ENCODE assay signal across 8 cellular contexts in the genomic region with DNA sequence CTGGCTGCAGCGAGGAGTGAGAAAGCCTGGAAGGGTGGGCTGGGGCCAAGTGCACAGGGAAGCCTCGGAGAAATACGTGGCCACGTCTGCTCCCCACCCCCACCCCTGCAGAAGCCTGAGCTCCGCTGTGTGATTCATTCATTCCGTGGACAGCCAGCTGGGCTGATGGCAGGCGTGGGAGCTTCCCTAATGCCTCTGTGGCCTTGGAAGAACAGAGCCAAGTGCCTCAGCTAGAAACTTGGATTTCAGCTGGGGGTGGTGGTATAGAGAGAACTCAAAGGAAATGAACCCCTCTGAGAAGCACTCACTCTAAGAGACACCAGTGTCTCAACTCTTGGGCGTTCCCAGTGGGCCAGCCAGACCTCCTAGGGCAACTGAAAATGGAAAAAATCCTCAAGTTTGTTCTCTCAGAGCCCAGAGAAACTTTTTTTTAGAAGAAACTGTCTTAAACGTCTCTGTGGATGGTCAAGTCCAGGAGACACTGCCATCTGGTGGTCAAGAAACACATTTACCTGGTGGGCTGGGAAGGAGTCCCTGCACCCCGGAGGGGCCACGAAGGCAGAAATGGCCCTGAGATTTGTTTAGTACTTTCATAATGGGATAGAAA. TPM values are rescaled to one million over a fixed set of nuclear protein-coding genes. Genes with fewer than 3 reads are reported as not detected.
DNase-seq lines count a peak whose midpoint lies in the region; ATAC-seq and TF ChIP-seq lines count a peak whose summit lies in the region.

No MANE protein-coding gene starts in this region.

- peak; percentile 8 for DNase-seq in COLO668 (lab: John Stamatoyannopoulos, UW; ENCODE audit: unreplicated experiment)
- DNase-seq in RPMI8226, result peak; percentile 60
- peak; percentile 31 for DNase-seq in activated naive CD8-positive, alpha-beta T cell treated with anti-CD3 and anti-CD28 coated beads for 36 hours
- DNase-seq in glomerular visceral epithelial cell (ENCODE audit: extremely low spot score), result peak; percentile 91
- peak; percentile 80 for DNase-seq in osteoblast (ENCODE audit: insufficient read length, low spot score, missing footprints)
- no peak for DNase-seq in DMS153 (lab: John Stamatoyannopoulos, UW)

- ATAC-seq in GM19328 (IDR thresholded peaks at IDR 0.05; ENCODE audit: unreplicated experiment) (peak; percentile 50), HG03439 (IDR thresholded peaks at IDR 0.05; ENCODE audit: unreplicated experiment) (peak; percentile 64)

- peaks cover 8% of the 10 kb centered on the region for H3K36me3 ChIP-seq in osteoblast (ENCODE audit: insufficient read depth, low read length)

- peak overlapping the region; percentile 98 for H3K27ac ChIP-seq in osteoblast (ENCODE audit: low read depth, low read length)

- no peaks in the 10 kb centered on the region for H3K9me3 Mint-ChIP-seq in activated naive CD8-positive, alpha-beta T cell treated with anti-CD3 and anti-CD28 coated beads for 36 hours

- H3K4me1 ChIP-seq in osteoblast (ENCODE audit: insufficient read depth, low read length), result peaks cover 66% of the 10 kb centered on the region

- peak overlapping the region; percentile 81 for H3K4me2 ChIP-seq in osteoblast (ENCODE audit: insufficient read depth, low read length)

- no peak overlapping the region for H3K27ac Mint-ChIP-seq in activated naive CD8-positive, alpha-beta T cell treated with anti-CD3 and anti-CD28 coated beads for 36 hours

- TF ChIP-seq CTCF in osteoblast (IDR thresholded peaks at IDR 0.05; ENCODE audit: extremely low read depth, low read depth, low read length), result peak; percentile 95

- no peaks in the 10 kb centered on the region for H4K20me1 ChIP-seq in osteoblast (ENCODE audit: insufficient read depth, low read length)

- no peaks in the 10 kb centered on the region for H3K27me3 Mint-ChIP-seq in activated naive CD8-positive, alpha-beta T cell treated with anti-CD3 and anti-CD28 coated beads for 36 hours

- H3K27me3 ChIP-seq in osteoblast (ENCODE audit: insufficient read depth, low read length), result no peaks in the 10 kb centered on the region

- peaks cover 14% of the 10 kb centered on the region for H3K4me1 Mint-ChIP-seq in activated naive CD8-positive, alpha-beta T cell treated with anti-CD3 and anti-CD28 coated beads for 36 hours

- no peak overlapping the region for H2AFZ ChIP-seq in osteoblast (ENCODE audit: low read length)

- no peaks in the 10 kb centered on the region for H3K79me2 ChIP-seq in osteoblast (ENCODE audit: insufficient read depth, low read length)

- H3K4me3 ChIP-seq in osteoblast (ENCODE audit: insufficient read depth, low read length), result peak overlapping the region; percentile 49

- no peaks in the 10 kb centered on the region for H3K9me3 ChIP-seq in osteoblast (ENCODE audit: low read depth, low read length)

- peaks cover 13% of the 10 kb centered on the region for H3K36me3 Mint-ChIP-seq in activated naive CD8-positive, alpha-beta T cell treated with anti-CD3 and anti-CD28 coated beads for 36 hours

- H3K4me3 Mint-ChIP-seq in activated naive CD8-positive, alpha-beta T cell treated with anti-CD3 and anti-CD28 coated beads for 36 hours, result no peak overlapping the region

RNA-seq across cellular contexts. Expression of gene ATOX1, which starts 18.0 kb away (rescaled TPM):
- 10 to 100 TPM; 97.7 to 98.6 TPM for total RNA-seq in activated naive CD8-positive, alpha-beta T cell treated with anti-CD3 and anti-CD28 coated beads for 36 hours
- 52.8 and 54.2 TPM in 2 replicates for total RNA-seq in osteoblast

RNA-seq across cellular contexts. Expression of gene G3BP1, which starts 31.3 kb away (rescaled TPM):
- 100 to 1,000 TPM; 364 to 375 TPM for total RNA-seq in activated naive CD8-positive, alpha-beta T cell treated with anti-CD3 and anti-CD28 coated beads for 36 hours
- total RNA-seq in osteoblast, result 121 and 145 TPM in 2 replicates

RNA-seq across cellular contexts. Expression of gene SPARC, which starts 53.7 kb away (rescaled TPM):
- under 1 TPM; 0.62 to 0.66 TPM for total RNA-seq in activated naive CD8-positive, alpha-beta T cell treated with anti-CD3 and anti-CD28 coated beads for 36 hours
- total RNA-seq in osteoblast, result 4,046 and 4,600 TPM in 2 replicates

Comparison
In these comparisons a context has a peak if more than half of its experiments do, and no peak if none do; other contexts are left out.
1. RNA of gene SPARC, which starts 53.7 kb away (total RNA-seq): 4,046 to 4,600 TPM in osteoblast; 0.62 to 0.66 TPM in activated naive CD8-positive, alpha-beta T cell treated with anti-CD3 and anti-CD28 coated beads for 36 hours; every median in the first group is over 1,000 times any median in the second.